Comparison of ENCODE assay signal across 25 cellular contexts in the genomic region with DNA sequence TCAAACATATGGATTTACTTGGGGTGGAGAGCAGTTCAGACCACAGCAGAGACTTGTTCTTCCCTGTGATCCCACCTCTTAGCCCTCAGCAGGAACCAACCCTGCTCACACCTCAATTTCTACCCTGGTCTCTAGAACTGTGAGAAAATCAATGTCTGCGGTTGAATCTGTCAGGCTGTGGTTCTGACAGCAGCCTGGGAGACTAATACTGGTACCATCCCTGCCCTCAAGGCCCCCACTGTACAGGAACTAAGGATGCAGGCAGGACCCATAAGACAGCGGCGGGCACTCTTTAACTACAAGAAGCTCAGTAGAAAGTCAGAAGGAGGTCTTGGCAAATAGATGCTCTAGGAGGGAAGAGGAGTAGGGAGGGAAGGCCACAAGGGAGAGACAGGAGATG.
A peak's percentile ranks its signal among the peaks of the same experiment; 100 is the strongest.
DNase-seq lines count a peak whose midpoint lies in the region; ATAC-seq, FAIRE-seq and TF ChIP-seq lines count a peak whose summit lies in the region.
"Had no signal": no experiment of that assay in that cellular context is flagged by ENCODE, and none has a peak within 500 bp of the region (broad histone marks: within the 10 kb centered on the region; RNA-seq: fewer than 3 reads in every experiment).

No MANE protein-coding gene starts in this region.

- no peak overlapping the region for H3K9ac ChIP-seq in HepG2 (ENCODE audit: insufficient read depth, low read depth, low read length)
- no peak overlapping the region for H3K9ac ChIP-seq in OCI-LY3 (ENCODE audit: low read length)
- H3K9ac ChIP-seq: BLaER1, KMS-11 had no signal

- H4K20me1 ChIP-seq in HepG2 (ENCODE audit: insufficient read depth, low read length) (no peaks in the 10 kb centered on the region), OCI-LY3 (ENCODE audit: insufficient read depth, low read length) (no peaks in the 10 kb centered on the region)
- H4K20me1 ChIP-seq: BLaER1 had no signal

- H3K36me3 ChIP-seq in HepG2 (replicated peaks in 1 of 2; ENCODE audit: control insufficient read depth in 1 of 2, insufficient read depth in 2 of 2, low read length in 2 of 2): no peaks in the 10 kb centered on the region
- no peaks in the 10 kb centered on the region for H3K36me3 ChIP-seq in right lobe of liver
- H3K36me3 ChIP-seq in OCI-LY3 (replicated peaks; ENCODE audit: low read depth, low read length): no peaks in the 10 kb centered on the region
- H3K36me3 ChIP-seq: BLaER1, SJSA1 had no signal

- intact Hi-C loops in HepG2 (cut with micrococcal nuclease; ENCODE audit: unreplicated experiment) (no loop called here), right lobe of liver (cut with DNase I) (no loop called here)
- intact Hi-C loops in activated naive CD4-positive, alpha-beta T cell treated with anti-CD3 and anti-CD28 coated beads for 36 hours (cut with micrococcal nuclease): no loop called here

- H3K4me1 ChIP-seq in HepG2 (ENCODE audit: insufficient read depth, low read length): no peaks in the 10 kb centered on the region
- no peaks in the 10 kb centered on the region for H3K4me1 ChIP-seq in right lobe of liver
- H3K4me1 ChIP-seq in OCI-LY3 (ENCODE audit: low read length): peaks cover 32% of the 10 kb centered on the region
- H3K4me1 ChIP-seq: SJSA1 had no signal

- H3K27me3 Mint-ChIP-seq in immature natural killer cell (ENCODE audit: low read depth in 3 of 3): no peaks in the 10 kb centered on the region
- H3K27me3 Mint-ChIP-seq in activated naive CD4-positive, alpha-beta T cell treated with anti-CD3 and anti-CD28 coated beads for 36 hours (ENCODE audit: low read depth): no peaks in the 10 kb centered on the region
- H3K27me3 Mint-ChIP-seq: CD4-positive, alpha-beta T cell had no signal

- H3K4me1 Mint-ChIP-seq in immature natural killer cell: peaks cover 25 to 53% of the 10 kb centered on the region in 2 donors
- no peaks in the 10 kb centered on the region for H3K4me1 Mint-ChIP-seq in activated naive CD4-positive, alpha-beta T cell treated with anti-CD3 and anti-CD28 coated beads for 36 hours (ENCODE audit: low read depth)
- H3K4me1 Mint-ChIP-seq: IgD-negative memory B cell had no signal

- H3K4me3 ChIP-seq in HepG2 (replicated peaks in 1 of 3; ENCODE audit: insufficient read depth in 1 of 3, low read depth in 2 of 3, low read length in 3 of 3) (no peak overlapping the region), right lobe of liver (no peak overlapping the region), OCI-LY3 (ENCODE audit: low read length) (no peak overlapping the region)
- H3K4me3 ChIP-seq: BLaER1, SJSA1 had no signal

- BruUV-seq in HepG2 (replicated peaks; lab: Mats Ljungman, UMichigan): no TSS peak

- no peak overlapping the region for H3K4me2 ChIP-seq in HepG2 (ENCODE audit: low read depth, low read length)
- peak overlapping the region; percentile 32 for H3K4me2 ChIP-seq in OCI-LY3 (ENCODE audit: low read length)
- H3K4me2 ChIP-seq: BLaER1, KMS-11 had no signal

- peaks cover 0 to 23% (median 20%) of the 10 kb centered on the region in 3 donors for H3K36me3 Mint-ChIP-seq in immature natural killer cell
- H3K36me3 Mint-ChIP-seq in activated naive CD4-positive, alpha-beta T cell treated with anti-CD3 and anti-CD28 coated beads for 36 hours (ENCODE audit: low read depth): no peaks in the 10 kb centered on the region

- TF ChIP-seq CTCF in HepG2 (CRISPR knock-in tag; IDR thresholded peaks at IDR 0.05): no peak
- TF ChIP-seq CTCF in right lobe of liver (IDR thresholded peaks at IDR 0.05): no peak
- no peak for TF ChIP-seq CTCF in OCI-LY3 (IDR thresholded peaks at IDR 0.05; ENCODE audit: low read depth, low read length)

- H3K27ac ChIP-seq in HepG2 (ENCODE audit: extremely low read length, insufficient read depth, low read length) (no peak overlapping the region), right lobe of liver (no peak overlapping the region), OCI-LY3 (ENCODE audit: low read length) (no peak overlapping the region)
- H3K27ac ChIP-seq: BLaER1, KMS-11, SJSA1 had no signal

- DNase-seq in HepG2 (ENCODE audit: low spot score): no peak
- DNase-seq in right lobe of liver: no peak
- DNase-seq in immature natural killer cell: peak; percentile 47 to 53 (median 49)
- DNase-seq in NCI-H510A (lab: John Stamatoyannopoulos, UW): no peak
- DNase-seq in SK-N-DZ (ENCODE audit: low spot score): no peak
- DNase-seq in SW480 (ENCODE audit: low spot score): no peak
- no peak for DNase-seq in activated naive CD4-positive, alpha-beta T cell treated with anti-CD3 and anti-CD28 coated beads for 36 hours
- DNase-seq: CD4-positive, alpha-beta T cell; HCEC 1CT; NCI-H1105; NCI-H2029; NCI-H446; NCI-H526; NCI-H82; Right ventricle myocardium superior had no signal

- WGBS in HepG2 (ENCODE audit: low lambda C conversion rate): 64% methylated on average over 3 of the region's 3 CpGs
- WGBS in right lobe of liver (ENCODE audit: insufficient coverage, low coverage, low lambda C conversion rate, missing lambda C conversion rate): 100% methylated on average over 2 of the region's 3 CpGs

- FAIRE-seq in HepG2 (lab: Jason Lieb, UNC): no peak
- FAIRE-seq: A204.1, D721Med, G401.6, GM12891, H1 had no signal

- H3K27me3 ChIP-seq in HepG2 (ENCODE audit: control insufficient read depth in 1 of 2, insufficient read depth in 2 of 2, low read length in 2 of 2) (0 out of 5 replicates have a peak, but pooled peaks cover 0 to 1% of the 10 kb centered on the region in 2 experiments), right lobe of liver (no peaks in the 10 kb centered on the region), OCI-LY3 (ENCODE audit: low read depth, low read length) (no peaks in the 10 kb centered on the region)
- H3K27me3 ChIP-seq: BLaER1, SJSA1 had no signal

- POLR2A ChIA-PET in HepG2 (lab: Yijun Ruan, JAX): no interaction called here

- H3K9me3 Mint-ChIP-seq in immature natural killer cell: no peaks in the 10 kb centered on the region
- H3K9me3 Mint-ChIP-seq in activated naive CD4-positive, alpha-beta T cell treated with anti-CD3 and anti-CD28 coated beads for 36 hours: no peaks in the 10 kb centered on the region
- H3K9me3 Mint-ChIP-seq: CD4-positive, alpha-beta T cell had no signal

- no peak for TF ChIP-seq RAD21 in HepG2 (CRISPR knock-in tag; IDR thresholded peaks at IDR 0.05)

- H2AFZ ChIP-seq in HepG2 (ENCODE audit: low read length) (no peak overlapping the region), OCI-LY3 (ENCODE audit: low read depth, low read length) (no peak overlapping the region)

- H3K9me3 ChIP-seq in HepG2 (ENCODE audit: low read length) (no peaks in the 10 kb centered on the region), right lobe of liver (no peaks in the 10 kb centered on the region), OCI-LY3 (ENCODE audit: insufficient read depth, low read length) (no peaks in the 10 kb centered on the region)
- H3K9me3 ChIP-seq: BLaER1, SJSA1 had no signal

- ATAC-seq in HepG2 (no peak), right lobe of liver (no peak)

- peak overlapping the region in 4 of 6 donors; percentile 5 to 18 (median 14) for H3K27ac Mint-ChIP-seq in immature natural killer cell
- H3K27ac Mint-ChIP-seq in activated naive CD4-positive, alpha-beta T cell treated with anti-CD3 and anti-CD28 coated beads for 36 hours: no peak overlapping the region
- H3K27ac Mint-ChIP-seq: CD4-positive, alpha-beta T cell; IgD-negative memory B cell had no signal

- TF ChIP-seq EP300 in HepG2 (IDR thresholded peaks at IDR 0.05; ENCODE audit: low read depth in 2 of 2, low read length in 2 of 2) (no peak), HepG2 (CRISPR knock-in tag; IDR thresholded peaks at IDR 0.05; ENCODE audit: borderline replicate concordance) (no peak)

- H3K4me3 Mint-ChIP-seq in immature natural killer cell: peak overlapping the region; percentile 36 to 67 (median 52)
- no peak overlapping the region for H3K4me3 Mint-ChIP-seq in activated naive CD4-positive, alpha-beta T cell treated with anti-CD3 and anti-CD28 coated beads for 36 hours
- H3K4me3 Mint-ChIP-seq: CD4-positive, alpha-beta T cell; IgD-negative memory B cell had no signal

- no peaks in the 10 kb centered on the region for H3K79me2 ChIP-seq in HepG2 (ENCODE audit: insufficient read depth, low read length)
- no peaks in the 10 kb centered on the region for H3K79me2 ChIP-seq in OCI-LY3 (ENCODE audit: low read length)

- in situ Hi-C loops in HepG2 (cut with HindIII; ENCODE audit: extremely low pct_ligation_motif_present, low pct_unique_long_range_greater_than_20kb): no loop called here

- TF ChIP-seq POLR2A in HepG2 (IDR thresholded peaks at IDR 0.05; ENCODE audit: insufficient read depth in 1 of 2, low read depth in 2 of 2, low read length in 2 of 2): no peak
- no peak for TF ChIP-seq POLR2A in right lobe of liver (IDR thresholded peaks at IDR 0.05)

- CTCF ChIA-PET in HepG2 (lab: Yijun Ruan, JAX; ENCODE audit: low intra/inter-chr PET ratio, low total read pairs): no interaction called here
- CTCF ChIA-PET in activated naive CD4-positive, alpha-beta T cell treated with anti-CD3 and anti-CD28 coated beads for 36 hours (lab: Charles Lee): no interaction called here

TF ChIP-seq in HepG2, 621 proteins besides CTCF, POLR2A, EP300 and RAD21:
- TF ChIP-seq, protein P1, sequence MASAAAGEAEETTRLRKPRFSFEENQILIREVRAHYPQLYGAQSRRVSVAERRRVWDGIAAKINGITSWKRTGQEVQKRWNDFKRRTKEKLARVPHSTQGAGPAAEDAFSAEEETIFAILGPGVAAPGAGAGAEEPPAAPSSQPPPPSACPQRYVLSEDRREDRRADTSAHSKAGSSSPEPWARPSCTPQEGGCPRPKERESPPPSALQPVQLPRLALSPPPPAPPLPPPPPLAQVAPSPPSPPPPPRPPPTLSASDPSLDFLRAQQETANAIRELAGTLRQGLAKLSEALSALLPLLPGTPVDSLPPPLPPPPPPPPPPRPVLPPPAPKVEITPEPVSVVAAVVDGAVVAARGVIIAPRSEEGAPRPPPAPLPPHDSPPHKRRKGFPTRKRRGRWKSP (CRISPR knock-in tag; IDR thresholded peaks at IDR 0.05): no peak
- no peak for TF ChIP-seq SOX13 (IDR thresholded peaks at IDR 0.05)
- no peak for TF ChIP-seq SOX13 (CRISPR knock-in tag; conservative IDR thresholded peaks at IDR 0.05 in 1 of 2, IDR thresholded peaks at IDR 0.05 in 1 of 2)
- TF ChIP-seq KLF6 (CRISPR knock-in tag; IDR thresholded peaks at IDR 0.05): no peak
- TF ChIP-seq ZNF343 (CRISPR knock-in tag; IDR thresholded peaks at IDR 0.05): no peak
- 0 out of 2 replicates have a peak, but pooled peaks have one; percentile 12 for TF ChIP-seq SOX6 (IDR thresholded peaks at IDR 0.05)
- no peak for TF ChIP-seq SOX6 (CRISPR knock-in tag; IDR thresholded peaks at IDR 0.05)
- no peak for TF ChIP-seq SRY (CRISPR knock-in tag; IDR thresholded peaks at IDR 0.05)

Comparison
In these comparisons a context has a peak if more than half of its experiments do, and no peak if none do; other contexts are left out.
1. DNase-seq: peak in immature natural killer cell (3 of 3); none in HepG2 (single experiment), right lobe of liver (0 of 3), NCI-H510A (single experiment), SK-N-DZ (single experiment), SW480 (single experiment) and activated naive CD4-positive, alpha-beta T cell treated with anti-CD3 and anti-CD28 coated beads for 36 hours (single experiment).